ENCODE assay signal across 12 cellular contexts in genomic region chr9:123724211-123724831, GRCh38.
DNase-seq lines count a peak whose midpoint lies in the region; ATAC-seq, FAIRE-seq and TF ChIP-seq lines count a peak whose summit lies in the region.
"Had no signal": no experiment of that assay in that cellular context is flagged by ENCODE, and none has a peak within 500 bp of the region (broad histone marks: within the 10 kb centered on the region; RNA-seq: fewer than 3 reads in every experiment).

No MANE protein-coding gene starts in this region.

- TF ChIP-seq CTCF in HCT116 (IDR thresholded peaks at IDR 0.05 in 2 of 3, conservative IDR thresholded peaks at IDR 0.05 in 1 of 3; ENCODE audit: borderline replicate concordance in 1 of 3, insufficient read depth in 1 of 3, low read depth in 2 of 3, low read length in 2 of 3) = 0 out of 6 replicates have a peak, but pooled peaks of 2 of the 3 experiments have one; percentile 8 to 18
- no peak for TF ChIP-seq CTCF in K562 (IDR thresholded peaks at IDR 0.05 in 2 of 3, conservative IDR thresholded peaks at IDR 0.05 in 1 of 3; ENCODE audit: insufficient read depth in 2 of 3, low read depth in 1 of 3, low read length in 3 of 3)
- no peak for TF ChIP-seq CTCF in type B pancreatic cell (conservative IDR thresholded peaks at IDR 0.05)

- H3K36me3 Mint-ChIP-seq in type B pancreatic cell = peaks cover 22% of the 10 kb centered on the region

- H3K36me3 ChIP-seq in HCT116 (ENCODE audit: control insufficient read depth in 1 of 2, insufficient read depth in 2 of 2, low read length in 2 of 2) (no peaks in the 10 kb centered on the region), K562 (ENCODE audit: control insufficient read depth, insufficient read depth, low read length) (no peaks in the 10 kb centered on the region)
- H3K36me3 ChIP-seq: HAP-1 had no signal

- in situ Hi-C loops in K562 (cut with MboI) = no loop called here

- no peak for TF ChIP-seq EP300 in K562 (IDR thresholded peaks at IDR 0.05; ENCODE audit: low read length)

- 35% methylated on average over 3 of the region's 3 CpGs for WGBS in K562 (ENCODE audit: insufficient coverage, low coverage, missing lambda C conversion rate)

- no peak for FAIRE-seq in K562 (lab: Jason Lieb, UNC)

- RAD21 ChIA-PET in HCT116 (lab: Charles Lee; ENCODE audit: low non-redundant PET in 1 of 2, low total read pairs in 2 of 2, uncharacterized antibody in 2 of 2, unreplicated experiment in 2 of 2) = no interaction called here

- H3K9me2 ChIP-seq in HCT116 (ENCODE audit: insufficient read depth) = no peaks in the 10 kb centered on the region

- H4K20me1 ChIP-seq in HCT116 (ENCODE audit: insufficient read depth) = no peaks in the 10 kb centered on the region
- H4K20me1 ChIP-seq in K562 (replicated peaks; ENCODE audit: control insufficient read depth, insufficient read depth, low read length) = no peaks in the 10 kb centered on the region

- TF ChIP-seq RAD21 in HCT116 (IDR thresholded peaks at IDR 0.05; ENCODE audit: low read depth) = peak; percentile 48; the same call in 1 of the 2 replicates
- TF ChIP-seq RAD21 in K562 (CRISPR knock-in tag; conservative IDR thresholded peaks at IDR 0.05 in 1 of 2, IDR thresholded peaks at IDR 0.05 in 1 of 2) = no peak

- no peaks in the 10 kb centered on the region for H3K4me1 ChIP-seq in HCT116 (ENCODE audit: control insufficient read depth in 1 of 2, insufficient read depth in 2 of 2, low read length in 2 of 2)
- no peaks in the 10 kb centered on the region for H3K4me1 ChIP-seq in K562 (replicated peaks in 1 of 2; ENCODE audit: control insufficient read depth in 2 of 2, insufficient read depth in 2 of 2, low read length in 2 of 2)
- H3K4me1 ChIP-seq: HAP-1 had no signal

- H2AFZ ChIP-seq in HCT116 (ENCODE audit: low read depth, low read length, poor library complexity, severe bottlenecking) (no peak overlapping the region), K562 (ENCODE audit: low read depth, low read length) (no peak overlapping the region)

- no peak overlapping the region for H3K9ac ChIP-seq in HCT116 (ENCODE audit: low read length)
- no peak overlapping the region for H3K9ac ChIP-seq in K562 (ENCODE audit: insufficient read depth in 1 of 2, low read depth in 2 of 2, low read length in 2 of 2)
- H3K9ac ChIP-seq: KMS-11 had no signal

- intact Hi-C loops in HCT116 (cut with micrococcal nuclease) (no loop called here), K562 (cut with micrococcal nuclease) (no loop called here)

- H3K27ac ChIP-seq in HCT116 (ENCODE audit: low read depth, low read length) (no peak overlapping the region), K562 (ENCODE audit: extremely low read depth, low read depth, low read length) (no peak overlapping the region)
- H3K27ac ChIP-seq: KMS-11 had no signal

- peaks cover 13% of the 10 kb centered on the region for H3K9me3 Mint-ChIP-seq in type B pancreatic cell

- ATAC-seq in HCT116 (no peak), K562 (no peak), HG02840 (IDR thresholded peaks at IDR 0.05; ENCODE audit: low FRiP score, unreplicated experiment) (no peak)

- H3K4me2 ChIP-seq in HCT116 (ENCODE audit: low read length) (no peak overlapping the region), K562 (ENCODE audit: insufficient read depth, low read length) (no peak overlapping the region)
- H3K4me2 ChIP-seq: KMS-11 had no signal

- CTCF ChIA-PET in HCT116 (lab: Charles Lee) = interaction anchor here (1.2 to 1.4 kb wide), 3 partner anchors 12 to 316 kb away, joined by 3 to 11 read pairs (median 5); no protein-coding TSS in a partner anchor
- CTCF ChIA-PET in K562 (lab: Yijun Ruan, JAX; ENCODE audit: low intra/inter-chr PET ratio) = no interaction called here

- POLR2A ChIA-PET in HCT116 (lab: Charles Lee) = no interaction called here
- POLR2A ChIA-PET in K562 (lab: Yijun Ruan, JAX) = interaction anchor here (0.6 to 0.9 kb wide), 6 partner anchors 8 to 204 kb away, joined by 3 to 4 read pairs (median 3); no protein-coding TSS in a partner anchor

- no TSS peak for BruUV-seq in HCT116 (replicated peaks; lab: Mats Ljungman, UMichigan)
- no TSS peak for BruUV-seq in K562 (replicated peaks; lab: Mats Ljungman, UMichigan)

- H3K4me3 ChIP-seq in HCT116 (replicated peaks in 1 of 2; ENCODE audit: low read depth in 1 of 2, low read length in 2 of 2) (no peak overlapping the region), K562 (no peak overlapping the region)
- H3K4me3 ChIP-seq: HAP-1 had no signal

- no peaks in the 10 kb centered on the region for H3K27me3 Mint-ChIP-seq in type B pancreatic cell
- H3K27me3 Mint-ChIP-seq: activated naive CD4-positive, alpha-beta T cell treated with anti-CD3 and anti-CD28 coated beads, Interleukin-2, amount 50 U/mL, for 24 hours had no signal

- H3K4me1 Mint-ChIP-seq in type B pancreatic cell (ENCODE audit: unreplicated experiment) = no peaks in the 10 kb centered on the region
- H3K4me1 Mint-ChIP-seq: activated naive CD4-positive, alpha-beta T cell treated with anti-CD3 and anti-CD28 coated beads, Interleukin-2, amount 50 U/mL, for 24 hours had no signal

- H3K4me3 Mint-ChIP-seq in type B pancreatic cell = no peak overlapping the region
- H3K4me3 Mint-ChIP-seq: activated naive CD4-positive, alpha-beta T cell treated with anti-CD3 and anti-CD28 coated beads, Interleukin-2, amount 50 U/mL, for 24 hours; T-helper 2 cell treated with Interferon-gamma antibody and Interleukin-4, amounts not matched to agents 5 μg/mL and 100 μg/mL, for 36 hours had no signal

- H3K27me3 ChIP-seq in HCT116 (ENCODE audit: insufficient read depth, low read length) (no peaks in the 10 kb centered on the region), K562 (ENCODE audit: control insufficient read depth in 2 of 2, insufficient read depth in 2 of 2, low read length in 2 of 2) (no peaks in the 10 kb centered on the region)

- H3K9me1 ChIP-seq in K562 (ENCODE audit: control insufficient read depth, insufficient read depth, low read length) = no peaks in the 10 kb centered on the region

- H3K9me3 ChIP-seq in HCT116 (ENCODE audit: control insufficient read depth in 1 of 2, insufficient read depth in 1 of 2, low read depth in 1 of 2, low read length in 2 of 2) (peaks cover 0 to 8% of the 10 kb centered on the region in 2 experiments; a peak in 1 of 4 replicates), K562 (replicated peaks; ENCODE audit: control insufficient read depth, insufficient read depth, low read depth, low read length) (peaks cover 8% of the 10 kb centered on the region; the same call in 1 of the 2 replicates)

- DNase-seq in AG08395 (ENCODE audit: low spot score) (peak; percentile 60), HCT116 (ENCODE audit: low read depth, low spot score) (no peak), K562 (ENCODE audit: extremely low read depth in 1 of 4, low spot score in 3 of 4) (no peak), iris pigment epithelial cell (ENCODE audit: low read depth) (peak; percentile 74), COLO668 (lab: John Stamatoyannopoulos, UW; ENCODE audit: unreplicated experiment) (no peak), type B pancreatic cell (ENCODE audit: extremely low spot score, unreplicated experiment) (no peak), NCI-H2107 treated with DMSO at 0.1 percent for 48 hours (lab: John Stamatoyannopoulos, UW; ENCODE audit: unreplicated experiment) (no peak)

- TF ChIP-seq POLR2A in HCT116 (IDR thresholded peaks at IDR 0.05; ENCODE audit: borderline replicate concordance, extremely low read depth, insufficient read depth, insufficient read length) (no peak), K562 (conservative IDR thresholded peaks at IDR 0.05) (no peak)

- no peak overlapping the region for H3K27ac Mint-ChIP-seq in type B pancreatic cell
- H3K27ac Mint-ChIP-seq: activated naive CD4-positive, alpha-beta T cell treated with anti-CD3 and anti-CD28 coated beads, Interleukin-2, amount 50 U/mL, for 24 hours; T-helper 2 cell treated with Interferon-gamma antibody and Interleukin-4, amounts not matched to agents 5 μg/mL and 100 μg/mL, for 36 hours had no signal

- H3K79me2 ChIP-seq in HCT116 (ENCODE audit: insufficient read depth, low read length) (no peaks in the 10 kb centered on the region), K562 (ENCODE audit: control insufficient read depth, insufficient read depth, low read length) (no peaks in the 10 kb centered on the region; the same call in 2 of the 3 replicates)

TF ChIP-seq in HCT116, 20 proteins besides CTCF, POLR2A, EP300 and RAD21 (continues in another document):
- no peak for TF ChIP-seq CEBPB (IDR thresholded peaks at IDR 0.05; ENCODE audit: low read depth)

TF ChIP-seq in K562, 482 proteins besides CTCF, POLR2A, EP300 and RAD21 (continues in another document):
- peak; percentile 69 for TF ChIP-seq NFIX (CRISPR knock-in tag; IDR thresholded peaks at IDR 0.05; ENCODE audit: low read depth)

Comparison
In these comparisons a context has a peak if more than half of its experiments do, and no peak if none do; other contexts are left out.
1. DNase-seq: peak in AG08395 (single experiment) and iris pigment epithelial cell (single experiment); none in HCT116 (single experiment), K562 (0 of 4), COLO668 (single experiment), type B pancreatic cell (single experiment) and NCI-H2107 treated with DMSO at 0.1 percent for 48 hours (single experiment).
2. CTCF ChIP-seq: peak in HCT116 (2 of 3); none in K562 (0 of 3) and type B pancreatic cell (single experiment).